ENCODE assay signal across 1 cellular context in the genomic region with DNA sequence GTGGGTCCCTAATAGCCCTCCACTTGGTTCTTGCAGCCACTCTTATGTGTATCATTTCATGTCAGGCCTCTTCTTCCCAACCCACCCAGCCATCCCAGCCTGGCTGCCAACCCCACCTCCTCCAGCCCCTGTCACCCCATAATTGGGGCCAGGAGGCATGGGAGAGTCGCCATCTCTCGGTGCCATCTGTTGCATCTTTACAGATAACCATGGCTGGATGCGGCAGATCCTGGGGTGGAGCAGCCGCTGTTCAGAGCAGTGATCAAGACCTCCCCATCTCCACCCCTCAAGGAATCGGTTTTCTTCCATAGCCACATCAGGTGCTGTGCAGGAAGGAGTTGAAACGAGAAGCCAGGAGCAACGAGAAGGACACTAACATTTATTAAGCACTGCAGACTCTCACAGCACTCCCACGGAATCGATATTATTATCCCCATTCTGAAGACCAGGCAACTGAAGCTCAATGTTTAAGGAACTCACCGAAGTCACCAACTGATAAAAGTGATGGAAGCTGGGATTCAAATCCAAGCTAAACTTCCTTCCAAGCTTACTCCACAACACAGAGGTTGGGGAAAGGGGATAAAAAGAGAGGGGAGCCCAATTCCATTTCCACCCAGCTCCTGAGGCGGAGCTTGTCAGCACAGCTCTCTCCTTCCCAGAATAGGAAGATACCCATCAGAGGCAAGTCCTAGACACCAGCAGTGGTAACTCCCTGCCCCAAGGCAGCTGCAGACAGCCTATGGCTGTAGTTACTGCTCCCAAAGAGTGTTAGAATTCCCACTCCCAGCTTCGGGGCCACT.
TF ChIP-seq lines count a peak whose summit lies in the region.

No MANE protein-coding gene starts in this region.

TF ChIP-seq in H1, 55 proteins besides CTCF, POLR2A, EP300 and RAD21:
- TF ChIP-seq ASH2L (IDR thresholded peaks at IDR 0.05; ENCODE audit: low read length): no peak
- no peak for TF ChIP-seq SIX5 (IDR thresholded peaks at IDR 0.05; ENCODE audit: low read depth, low read length)
- TF ChIP-seq POU5F1 (IDR thresholded peaks at IDR 0.05; ENCODE audit: low read depth, low read length): no peak
- no peak for TF ChIP-seq KDM4A (IDR thresholded peaks at IDR 0.05; ENCODE audit: low read depth, low read length, severe bottlenecking)
- no peak for TF ChIP-seq FOSL1 (IDR thresholded peaks at IDR 0.05; ENCODE audit: insufficient read depth, low read depth, low read length)
- TF ChIP-seq RFX5 (IDR thresholded peaks at IDR 0.05; ENCODE audit: borderline replicate concordance, low read depth, low read length): no peak
- no peak for TF ChIP-seq PHF8 (conservative IDR thresholded peaks at IDR 0.05; ENCODE audit: low read depth, low read length)
- no peak for TF ChIP-seq POLR2AphosphoS5 (IDR thresholded peaks at IDR 0.05; ENCODE audit: low read depth, low read length)
- no peak for TF ChIP-seq YY1 (IDR thresholded peaks at IDR 0.05; ENCODE audit: low read depth, low read length)
- no peak for TF ChIP-seq TCF12 (IDR thresholded peaks at IDR 0.05; ENCODE audit: low read depth, low read length)
- TF ChIP-seq CREB1 (IDR thresholded peaks at IDR 0.05): no peak
- no peak for TF ChIP-seq CHD1 (IDR thresholded peaks at IDR 0.05; ENCODE audit: low read depth, low read length)
- no peak for TF ChIP-seq MAFK (IDR thresholded peaks at IDR 0.05; ENCODE audit: low read depth, low read length)
- TF ChIP-seq, protein P1, sequence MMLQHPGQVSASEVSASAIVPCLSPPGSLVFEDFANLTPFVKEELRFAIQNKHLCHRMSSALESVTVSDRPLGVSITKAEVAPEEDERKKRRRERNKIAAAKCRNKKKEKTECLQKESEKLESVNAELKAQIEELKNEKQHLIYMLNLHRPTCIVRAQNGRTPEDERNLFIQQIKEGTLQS (IDR thresholded peaks at IDR 0.05; ENCODE audit: insufficient read depth, low read depth, low read length): no peak
- TF ChIP-seq HDAC2 (IDR thresholded peaks at IDR 0.05; ENCODE audit: borderline replicate concordance in 1 of 2, low read depth in 2 of 2, low read length in 2 of 2): no peak
- TF ChIP-seq SAP30 (IDR thresholded peaks at IDR 0.05; ENCODE audit: insufficient read depth, insufficient replicate concordance, low read length): no peak
- TF ChIP-seq RBBP5 (IDR thresholded peaks at IDR 0.05; ENCODE audit: borderline replicate concordance, low read depth, low read length): no peak
- no peak for TF ChIP-seq RNF2 (IDR thresholded peaks at IDR 0.05; ENCODE audit: borderline replicate concordance, low read depth, low read length, missing control alignments, poor library complexity, severe bottlenecking)
